15 cellular contexts compared by ENCODE assay signal in genomic region chr2:127776122-127776780, GRCh38. TPM values are rescaled to one million over a fixed set of nuclear protein-coding genes. Genes with fewer than 3 reads are reported as not detected.
DNase-seq lines count a peak whose midpoint lies in the region; ATAC-seq lines count a peak whose summit lies in the region.
"Had no signal": no experiment of that assay in that cellular context is flagged by ENCODE, and none has a peak within 500 bp of the region (broad histone marks: within the 10 kb centered on the region; RNA-seq: fewer than 3 reads in every experiment).

No MANE protein-coding gene starts in this region.

- H3K4me1 Mint-ChIP-seq in activated T-cell treated with anti-CD3 and anti-CD28 coated beads, Interleukin-2, amount 50 U/mL, for 24 hours (ENCODE audit: low read depth), result peaks cover 59% of the 10 kb centered on the region
- peaks cover 22% of the 10 kb centered on the region for H3K4me1 Mint-ChIP-seq in activated T-helper 2 cell treated with anti-CD3 and anti-CD28 coated beads, Interferon-gamma antibody, Interleukin-2, Interleukin-4, amounts not matched to agents 10 μg/mL and 5 μg/mL and 100 μg/mL, durations not matched to agents 14 hours and 24 hours and 36 hours (ENCODE audit: low read depth)

- H3K9me3 Mint-ChIP-seq in activated T-cell treated with anti-CD3 and anti-CD28 coated beads, Interleukin-2, amount 50 U/mL, for 24 hours, result peaks cover 2% of the 10 kb centered on the region
- no peaks in the 10 kb centered on the region for H3K9me3 Mint-ChIP-seq in activated T-helper 2 cell treated with anti-CD3 and anti-CD28 coated beads, Interferon-gamma antibody, Interleukin-2, Interleukin-4, amounts not matched to agents 10 μg/mL and 5 μg/mL and 100 μg/mL, durations not matched to agents 14 hours and 24 hours and 36 hours

- H3K36me3 Mint-ChIP-seq in activated T-cell treated with anti-CD3 and anti-CD28 coated beads, Interleukin-2, amount 50 U/mL, for 24 hours (ENCODE audit: low read depth), result peaks cover 46% of the 10 kb centered on the region
- peaks cover 26% of the 10 kb centered on the region for H3K36me3 Mint-ChIP-seq in activated T-helper 2 cell treated with anti-CD3 and anti-CD28 coated beads, Interferon-gamma antibody, Interleukin-2, Interleukin-4, amounts not matched to agents 10 μg/mL and 5 μg/mL and 100 μg/mL, durations not matched to agents 14 hours and 24 hours and 36 hours (ENCODE audit: low read depth)

- H3K4me1 ChIP-seq in iPS-15b (ENCODE audit: control insufficient read depth, insufficient read depth, low read length), result peaks cover 26% of the 10 kb centered on the region

- DNase-seq in activated T-cell treated with anti-CD3 and anti-CD28 coated beads, Interleukin-2, amount 50 U/mL, for 24 hours, result no peak
- no peak for DNase-seq in activated T-cell treated with anti-CD3 and anti-CD28 coated beads, Interleukin-2, amount 50 U/mL, for 1 hour
- DNase-seq in activated T-helper 2 cell treated with anti-CD3 and anti-CD28 coated beads, Interferon-gamma antibody, Interleukin-2, Interleukin-4, amounts not matched to agents 10 μg/mL and 5 μg/mL and 100 μg/mL, durations not matched to agents 14 hours and 24 hours and 36 hours (ENCODE audit: low spot score), result no peak
- DNase-seq in renal cortical epithelial cell (ENCODE audit: low read depth), result peak; percentile 11
- no peak for DNase-seq in DMS79 treated with DMSO at 0.1 percent for 48 hours (lab: John Stamatoyannopoulos, UW)
- DNase-seq in COLO829 (ENCODE audit: low spot score), result no peak
- DNase-seq: activated CD8-positive, alpha-beta memory T cell treated with anti-CD3 and anti-CD28 coated beads, Interleukin-2, amount 50 U/mL, for 48 hours; effector CD8-positive, alpha-beta T cell; foreskin keratinocyte; NCI-H748 treated with DMSO at 0.1 percent for 48 hours; SHP77 treated with DMSO at 0.1 percent for 48 hours; stimulated activated CD4-positive, alpha-beta T cell treated with anti-CD3 and anti-CD28 coated beads, Interleukin-15, amount 100 ng/mL, for 24 hours had no signal

- H3K27ac Mint-ChIP-seq in activated T-cell treated with anti-CD3 and anti-CD28 coated beads, Interleukin-2, amount 50 U/mL, for 24 hours, result peak overlapping the region; percentile 70
- H3K27ac Mint-ChIP-seq in activated T-helper 2 cell treated with anti-CD3 and anti-CD28 coated beads, Interferon-gamma antibody, Interleukin-2, Interleukin-4, amounts not matched to agents 10 μg/mL and 5 μg/mL and 100 μg/mL, durations not matched to agents 14 hours and 24 hours and 36 hours, result peak overlapping the region; percentile 50

- no peaks in the 10 kb centered on the region for H3K36me3 ChIP-seq in iPS-15b (ENCODE audit: control insufficient read depth, insufficient read depth, low read length)

- no peaks in the 10 kb centered on the region for H3K27me3 ChIP-seq in iPS-15b (ENCODE audit: control insufficient read depth, insufficient read depth, low read length)
- H3K27me3 ChIP-seq: foreskin keratinocyte, tibial nerve had no signal

- no peaks in the 10 kb centered on the region for H3K9me3 ChIP-seq in iPS-15b (ENCODE audit: control insufficient read depth, insufficient read depth, low read length)
- H3K9me3 ChIP-seq: tibial nerve had no signal

- H3K9ac ChIP-seq in iPS-15b (ENCODE audit: low read depth, low read length), result peak overlapping the region; percentile 13

- H3K4me3 Mint-ChIP-seq in activated T-cell treated with anti-CD3 and anti-CD28 coated beads, Interleukin-2, amount 50 U/mL, for 24 hours, result no peak overlapping the region
- no peak overlapping the region for H3K4me3 Mint-ChIP-seq in activated T-helper 2 cell treated with anti-CD3 and anti-CD28 coated beads, Interferon-gamma antibody, Interleukin-2, Interleukin-4, amounts not matched to agents 10 μg/mL and 5 μg/mL and 100 μg/mL, durations not matched to agents 14 hours and 24 hours and 36 hours (ENCODE audit: low read depth)

- ATAC-seq in HG02571 (IDR thresholded peaks at IDR 0.05; ENCODE audit: unreplicated experiment), result no peak
- ATAC-seq: foreskin keratinocyte had no signal

- H3K27me3 Mint-ChIP-seq in activated T-cell treated with anti-CD3 and anti-CD28 coated beads, Interleukin-2, amount 50 U/mL, for 24 hours, result no peaks in the 10 kb centered on the region
- H3K27me3 Mint-ChIP-seq in activated T-helper 2 cell treated with anti-CD3 and anti-CD28 coated beads, Interferon-gamma antibody, Interleukin-2, Interleukin-4, amounts not matched to agents 10 μg/mL and 5 μg/mL and 100 μg/mL, durations not matched to agents 14 hours and 24 hours and 36 hours (ENCODE audit: low read depth), result no peaks in the 10 kb centered on the region

- no peak overlapping the region for H3K4me3 ChIP-seq in iPS-15b (ENCODE audit: low read depth, low read length)
- H3K4me3 ChIP-seq: tibial nerve had no signal

- intact Hi-C loops in activated T-helper 2 cell treated with anti-CD3 and anti-CD28 coated beads, Interferon-gamma antibody, Interleukin-2, Interleukin-4, amounts not matched to agents 10 μg/mL and 5 μg/mL and 100 μg/mL, durations not matched to agents 14 hours and 24 hours and 36 hours (cut with micrococcal nuclease), result no loop called here

RNA-seq across cellular contexts. Expression of gene WDR33, which starts 34.7 kb away (rescaled TPM):
- 74.2 and 76.5 TPM in 2 replicates for total RNA-seq in activated T-helper 2 cell treated with anti-CD3 and anti-CD28 coated beads, Interferon-gamma antibody, Interleukin-2, Interleukin-4, amounts not matched to agents 10 μg/mL and 5 μg/mL and 100 μg/mL, durations not matched to agents 14 hours and 24 hours and 36 hours
- total RNA-seq in renal cortical epithelial cell, result 20.7 and 60.7 TPM in 2 replicates
